22 cellular contexts compared by ENCODE assay signal in genomic region chr2:129193961-129194360, GRCh38.
DNase-seq lines count a peak whose midpoint lies in the region; ATAC-seq and TF ChIP-seq lines count a peak whose summit lies in the region.
"Had no signal": no experiment of that assay in that cellular context is flagged by ENCODE, and none has a peak within 500 bp of the region (broad histone marks: within the 10 kb centered on the region; RNA-seq: fewer than 3 reads in every experiment).

No MANE protein-coding gene starts in this region.

- H3K4me3 ChIP-seq in Caco-2 (ENCODE audit: low read depth, low read length), result no peak overlapping the region
- H3K4me3 ChIP-seq in GM12864 (ENCODE audit: low read depth, low read length), result no peak overlapping the region
- no peak overlapping the region for H3K4me3 ChIP-seq in Panc1 (ENCODE audit: low read depth in 2 of 2, low read length in 2 of 2)
- H3K4me3 ChIP-seq: HAP-1, prostate gland, upper lobe of left lung had no signal

- CTCF ChIA-PET in Caco-2 (lab: Charles Lee) (no interaction called here), Panc1 (lab: Charles Lee) (no interaction called here)
- CTCF ChIA-PET in activated CD8-positive, alpha-beta memory T cell treated with anti-CD3 and anti-CD28 coated beads, Interleukin-2, amount 10 ng/mL, durations not matched to agents 7 days and 5 days (lab: Charles Lee), result no interaction called here

- H3K4me1 ChIP-seq in Caco-2, result peaks cover 26% of the 10 kb centered on the region
- no peaks in the 10 kb centered on the region for H3K4me1 ChIP-seq in Panc1 (ENCODE audit: control insufficient read depth, insufficient read depth, low read length)
- H3K4me1 ChIP-seq: HAP-1, prostate gland, upper lobe of left lung had no signal

- POLR2A ChIA-PET in Caco-2 (lab: Charles Lee), result no interaction called here
- POLR2A ChIA-PET in Panc1 (lab: Charles Lee), result no interaction called here

- peaks cover 5% of the 10 kb centered on the region; the same call in 1 of the 2 replicates for H3K9me3 ChIP-seq in Caco-2
- H3K9me3 ChIP-seq in Panc1 (ENCODE audit: control insufficient read depth, insufficient read depth, low read depth, low read length), result no peaks in the 10 kb centered on the region
- H3K9me3 ChIP-seq: HAP-1, prostate gland, upper lobe of left lung had no signal

- no peaks in the 10 kb centered on the region; the same call in 1 of the 2 replicates for H3K27me3 ChIP-seq in Caco-2 (replicated peaks; ENCODE audit: control insufficient read depth, insufficient read depth, low read length)
- no peaks in the 10 kb centered on the region for H3K27me3 ChIP-seq in Panc1 (ENCODE audit: control insufficient read depth, insufficient read depth, low read length)
- H3K27me3 ChIP-seq: brain microvascular endothelial cell, upper lobe of left lung had no signal

- H3K27ac Mint-ChIP-seq in Caco-2 (ENCODE audit: unreplicated experiment), result peak overlapping the region; percentile 20
- H3K27ac Mint-ChIP-seq in activated CD8-positive, alpha-beta memory T cell treated with anti-CD3 and anti-CD28 coated beads, Interleukin-2, amount 10 ng/mL, durations not matched to agents 7 days and 5 days, result no peak overlapping the region
- H3K27ac Mint-ChIP-seq: activated naive CD8-positive, alpha-beta T cell treated with anti-CD3 and anti-CD28 coated beads, Interleukin-2, amount 10 ng/mL, durations not matched to agents 7 days and 5 days; natural killer cell treated with Interleukin-12 subunit alpha and Interleukin-12 subunit beta and Interleukin-15 and Interleukin-18, amount 100 ng/mL, for 72 hours; T-helper 2 cell treated with Interferon-gamma antibody and Interleukin-4, amounts not matched to agents 5 μg/mL and 100 μg/mL, for 36 hours had no signal

- H3K36me3 ChIP-seq in Caco-2 (ENCODE audit: control insufficient read depth, insufficient read depth, low read length), result peaks cover 1% of the 10 kb centered on the region; the same call in 1 of the 2 replicates
- no peaks in the 10 kb centered on the region for H3K36me3 ChIP-seq in Panc1 (ENCODE audit: control insufficient read depth, insufficient read depth, low read length)
- H3K36me3 ChIP-seq: brain microvascular endothelial cell, HAP-1, prostate gland, upper lobe of left lung had no signal

- H3K9me3 Mint-ChIP-seq in Caco-2 (ENCODE audit: unreplicated experiment), result no peaks in the 10 kb centered on the region
- no peaks in the 10 kb centered on the region for H3K9me3 Mint-ChIP-seq in activated CD8-positive, alpha-beta memory T cell treated with anti-CD3 and anti-CD28 coated beads, Interleukin-2, amount 10 ng/mL, durations not matched to agents 7 days and 5 days (ENCODE audit: low read depth)
- H3K9me3 Mint-ChIP-seq: activated naive CD8-positive, alpha-beta T cell treated with anti-CD3 and anti-CD28 coated beads, Interleukin-2, amount 10 ng/mL, durations not matched to agents 7 days and 5 days; natural killer cell treated with Interleukin-12 subunit alpha and Interleukin-12 subunit beta and Interleukin-15 and Interleukin-18, amount 100 ng/mL, for 72 hours; T-helper 2 cell treated with Interferon-gamma antibody and Interleukin-4, amounts not matched to agents 5 μg/mL and 100 μg/mL, for 36 hours had no signal

- intact Hi-C loops in Caco-2 (cut with micrococcal nuclease; ENCODE audit: unreplicated experiment) (no loop called here), Panc1 (cut with micrococcal nuclease; ENCODE audit: unreplicated experiment) (no loop called here)

- H3K27me3 Mint-ChIP-seq in Caco-2 (ENCODE audit: insufficient read depth, unreplicated experiment), result no peaks in the 10 kb centered on the region
- H3K27me3 Mint-ChIP-seq in activated CD8-positive, alpha-beta memory T cell treated with anti-CD3 and anti-CD28 coated beads, Interleukin-2, amount 10 ng/mL, durations not matched to agents 7 days and 5 days, result no peaks in the 10 kb centered on the region
- H3K27me3 Mint-ChIP-seq: activated naive CD8-positive, alpha-beta T cell treated with anti-CD3 and anti-CD28 coated beads, Interleukin-2, amount 10 ng/mL, durations not matched to agents 7 days and 5 days; natural killer cell treated with Interleukin-12 subunit alpha and Interleukin-12 subunit beta and Interleukin-15 and Interleukin-18, amount 100 ng/mL, for 72 hours had no signal

- no TSS peak for BruUV-seq in Caco-2 (replicated peaks; lab: Mats Ljungman, UMichigan)
- BruUV-seq in Panc1 (replicated peaks; lab: Mats Ljungman, UMichigan), result no TSS peak

- ATAC-seq in Panc1 (no peak), HG02852 (IDR thresholded peaks at IDR 0.05; ENCODE audit: unreplicated experiment) (no peak), GM21717 (IDR thresholded peaks at IDR 0.05; ENCODE audit: unreplicated experiment) (no peak)
- no peak for ATAC-seq in activated CD8-positive, alpha-beta memory T cell treated with anti-CD3 and anti-CD28 coated beads, Interleukin-2, amount 10 ng/mL, durations not matched to agents 7 days and 5 days
- ATAC-seq: natural killer cell treated with Interleukin-12 subunit alpha and Interleukin-12 subunit beta and Interleukin-15 and Interleukin-18, amount 100 ng/mL, for 72 hours; stimulated activated naive CD8-positive, alpha-beta T cell treated with anti-CD3 and anti-CD28 coated beads, Interleukin-15, Interleukin-2, amounts not matched to agents 100 U/mL and 50 U/mL, for 24 hours had no signal

- no peaks in the 10 kb centered on the region for H3K36me3 Mint-ChIP-seq in Caco-2 (ENCODE audit: insufficient read depth, unreplicated experiment)
- H3K36me3 Mint-ChIP-seq in activated CD8-positive, alpha-beta memory T cell treated with anti-CD3 and anti-CD28 coated beads, Interleukin-2, amount 10 ng/mL, durations not matched to agents 7 days and 5 days, result no peaks in the 10 kb centered on the region
- H3K36me3 Mint-ChIP-seq: activated naive CD8-positive, alpha-beta T cell treated with anti-CD3 and anti-CD28 coated beads, Interleukin-2, amount 10 ng/mL, durations not matched to agents 7 days and 5 days; natural killer cell treated with Interleukin-12 subunit alpha and Interleukin-12 subunit beta and Interleukin-15 and Interleukin-18, amount 100 ng/mL, for 72 hours had no signal

- DNase-seq in Caco-2, result no peak
- DNase-seq in GM12864 (ENCODE audit: low read depth), result no peak
- no peak for DNase-seq in Panc1 (ENCODE audit: low read depth, low spot score)
- peak; percentile 22 for DNase-seq in iPS-NIHi11 (ENCODE audit: low spot score)
- no peak for DNase-seq in activated CD8-positive, alpha-beta memory T cell treated with anti-CD3 and anti-CD28 coated beads, Interleukin-2, amount 10 ng/mL, durations not matched to agents 7 days and 5 days
- DNase-seq: activated CD8-positive, alpha-beta memory T cell treated with anti-CD3 and anti-CD28 coated beads for 24 hours; activated naive CD8-positive, alpha-beta T cell treated with anti-CD3 and anti-CD28 coated beads, Interleukin-2, amount 10 ng/mL, durations not matched to agents 7 days and 5 days; brain microvascular endothelial cell; cortex of kidney; GDM1; hippocampal formation; mesenchymal stem cell; NCI-H187 treated with DMSO at 0.1 percent for 48 hours; NCI-H510A; stimulated activated naive CD8-positive, alpha-beta T cell treated with anti-CD3 and anti-CD28 coated beads, Interleukin-15, Interleukin-2, amounts not matched to agents 100 U/mL and 50 U/mL, for 24 hours; upper lobe of left lung had no signal

- no peak overlapping the region for H3K4me3 Mint-ChIP-seq in Caco-2 (ENCODE audit: unreplicated experiment)
- no peak overlapping the region for H3K4me3 Mint-ChIP-seq in activated CD8-positive, alpha-beta memory T cell treated with anti-CD3 and anti-CD28 coated beads, Interleukin-2, amount 10 ng/mL, durations not matched to agents 7 days and 5 days
- H3K4me3 Mint-ChIP-seq: activated naive CD8-positive, alpha-beta T cell treated with anti-CD3 and anti-CD28 coated beads, Interleukin-2, amount 10 ng/mL, durations not matched to agents 7 days and 5 days; natural killer cell treated with Interleukin-12 subunit alpha and Interleukin-12 subunit beta and Interleukin-15 and Interleukin-18, amount 100 ng/mL, for 72 hours; T-helper 2 cell treated with Interferon-gamma antibody and Interleukin-4, amounts not matched to agents 5 μg/mL and 100 μg/mL, for 36 hours had no signal

- H3K4me1 Mint-ChIP-seq in Caco-2 (ENCODE audit: low read depth, unreplicated experiment), result peaks cover 18% of the 10 kb centered on the region
- no peaks in the 10 kb centered on the region for H3K4me1 Mint-ChIP-seq in activated CD8-positive, alpha-beta memory T cell treated with anti-CD3 and anti-CD28 coated beads, Interleukin-2, amount 10 ng/mL, durations not matched to agents 7 days and 5 days
- H3K4me1 Mint-ChIP-seq: activated naive CD8-positive, alpha-beta T cell treated with anti-CD3 and anti-CD28 coated beads, Interleukin-2, amount 10 ng/mL, durations not matched to agents 7 days and 5 days had no signal

- no peak overlapping the region for H3K27ac ChIP-seq in Panc1 (ENCODE audit: low read length)
- H3K27ac ChIP-seq: brain microvascular endothelial cell, prostate gland, upper lobe of left lung had no signal

- TF ChIP-seq CTCF in Caco-2 (IDR thresholded peaks at IDR 0.05; ENCODE audit: insufficient read depth in 1 of 2, low read depth in 1 of 2, low read length in 1 of 2, severe bottlenecking in 1 of 2, unreplicated experiment in 1 of 2), result no peak
- peak; percentile 18 for TF ChIP-seq CTCF in GM12864 (IDR thresholded peaks at IDR 0.05; ENCODE audit: low read depth, low read length, missing control alignments)
- 0 out of 2 replicates have a peak, but pooled peaks have one; percentile 11 for TF ChIP-seq CTCF in Panc1 (IDR thresholded peaks at IDR 0.05)

- in situ Hi-C loops in Panc1 (cut with HindIII; ENCODE audit: low pct_unique_long_range_greater_than_20kb, low sequenced_read_pairs), result no loop called here

Comparison
In these comparisons a context has a peak if more than half of its experiments do, and no peak if none do; other contexts are left out.
1. CTCF ChIP-seq: peak in GM12864 (single experiment) and Panc1 (single experiment); none in Caco-2 (0 of 2).